Comparison of ENCODE assay signal across 20 cellular contexts in the genomic region with DNA sequence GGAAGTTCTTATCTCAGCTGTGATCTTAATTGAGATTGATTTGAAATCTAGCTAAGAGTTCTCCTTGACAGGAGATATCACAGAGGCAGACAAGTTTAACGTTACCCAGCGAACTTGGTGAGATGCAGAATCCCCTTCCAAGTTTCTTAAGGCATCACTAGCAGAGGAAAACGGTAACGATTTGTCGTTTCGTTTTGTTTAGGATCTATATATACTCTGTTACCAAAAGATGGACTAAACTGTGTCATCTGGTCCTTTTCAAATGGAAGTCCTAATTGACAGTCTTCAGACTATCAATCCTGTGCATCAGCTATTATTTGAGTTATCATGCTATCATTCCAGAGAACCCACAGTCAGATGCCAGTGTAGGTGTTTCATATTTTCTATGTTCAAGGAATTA.
DNase-seq lines count a peak whose midpoint lies in the region; FAIRE-seq and TF ChIP-seq lines count a peak whose summit lies in the region.
"Had no signal": no experiment of that assay in that cellular context is flagged by ENCODE, and none has a peak within 500 bp of the region (broad histone marks: within the 10 kb centered on the region; RNA-seq: fewer than 3 reads in every experiment).

No MANE protein-coding gene starts in this region.

- no peaks in the 10 kb centered on the region for H3K36me3 ChIP-seq in SK-N-SH (replicated peaks in 1 of 2; ENCODE audit: control insufficient read depth in 1 of 2, insufficient read depth in 2 of 2, low read length in 1 of 2)
- no peaks in the 10 kb centered on the region for H3K36me3 ChIP-seq in mesendoderm (ENCODE audit: control insufficient read depth, insufficient read depth, low read length)
- H3K36me3 ChIP-seq: BLaER1 treated with 17β-estradiol and CSF1 and Interleukin-3, amounts not matched to agents 10 nM and 100 nM had no signal

- H2AK5ac ChIP-seq in mesendoderm (ENCODE audit: low read length): no peak overlapping the region

- CTCF ChIA-PET in SK-N-SH (lab: Yijun Ruan, JAX): no interaction called here

- H3K4me2 ChIP-seq in SK-N-SH: no peak overlapping the region; the same call in 1 of the 2 replicates
- H3K4me2 ChIP-seq in mesendoderm (ENCODE audit: low read length): no peak overlapping the region
- H3K4me2 ChIP-seq: A549; BLaER1 treated with 17β-estradiol and CSF1 and Interleukin-3, amounts not matched to agents 10 nM and 100 nM had no signal

- no peaks in the 10 kb centered on the region for H3K27me3 ChIP-seq in SK-N-SH (ENCODE audit: insufficient read depth)
- no peaks in the 10 kb centered on the region for H3K27me3 ChIP-seq in mesendoderm (ENCODE audit: insufficient read depth, low read length, poor library complexity)
- H3K27me3 ChIP-seq: BLaER1 treated with 17β-estradiol and CSF1 and Interleukin-3, amounts not matched to agents 10 nM and 100 nM had no signal

- TF ChIP-seq RAD21 in SK-N-SH (IDR thresholded peaks at IDR 0.05; ENCODE audit: low read length): no peak

- H3K9me2 ChIP-seq in SK-N-SH: no peaks in the 10 kb centered on the region

- H3K27ac ChIP-seq in SK-N-SH (ENCODE audit: low read depth in 2 of 2, low read length in 1 of 2): no peak overlapping the region
- H3K27ac ChIP-seq in mesendoderm (ENCODE audit: low read depth, low read length): no peak overlapping the region
- H3K27ac ChIP-seq: 22Rv1; A549; BLaER1 treated with 17β-estradiol and CSF1 and Interleukin-3, amounts not matched to agents 10 nM and 100 nM; C4-2B had no signal

- H3K18ac ChIP-seq in mesendoderm (ENCODE audit: low read length): no peak overlapping the region

- FAIRE-seq in GM12892 (lab: Jason Lieb, UNC): peak; percentile 50
- FAIRE-seq: A549, D721Med, G401.6, GM12891, GM18507 had no signal

- WGBS in SK-N-SH (ENCODE audit: low lambda C conversion rate): 35% methylated on average over 6 of the region's 6 CpGs
- no CpG with 5 or more reads among the region's 6 CpGs for WGBS in mesendoderm (ENCODE audit: extremely low coverage, insufficient coverage, low lambda C conversion rate)

- DNase-seq in GM12892 (ENCODE audit: insufficient read length) (no peak), SK-N-SH (no peak), mesendoderm (peak; percentile 4), hippocampal formation (lab: John Stamatoyannopoulos, UW) (no peak), OCI-M1 (lab: John Stamatoyannopoulos, UW) (no peak)
- DNase-seq: AML-193; Caco-2; Calu3; CD4-positive, alpha-beta T cell; CD8-positive, alpha-beta T cell; DMS79 treated with DMSO at 0.1 percent for 48 hours; GF-D8 had no signal

- POLR2A ChIA-PET in SK-N-SH (lab: Yijun Ruan, JAX): no interaction called here

- H3K23ac ChIP-seq in mesendoderm (ENCODE audit: low read length): no peak overlapping the region

- no peak overlapping the region for H3K56ac ChIP-seq in mesendoderm (ENCODE audit: low read length)

- no peak overlapping the region for H2BK5ac ChIP-seq in mesendoderm (ENCODE audit: low read length)

- H2BK15ac ChIP-seq in mesendoderm (replicated peaks; ENCODE audit: low read depth): no peak overlapping the region

- H3K79me2 ChIP-seq in SK-N-SH (ENCODE audit: insufficient read depth) (no peaks in the 10 kb centered on the region), mesendoderm (ENCODE audit: control insufficient read depth, insufficient read depth, low read length) (no peaks in the 10 kb centered on the region)

- no peak overlapping the region for H4K8ac ChIP-seq in mesendoderm (ENCODE audit: low read depth, low read length)

- H3K79me1 ChIP-seq in mesendoderm (ENCODE audit: low read length): no peaks in the 10 kb centered on the region

- no peaks in the 10 kb centered on the region for H4K20me1 ChIP-seq in SK-N-SH (ENCODE audit: insufficient read depth)
- H4K20me1 ChIP-seq: BLaER1 treated with 17β-estradiol and CSF1 and Interleukin-3, amounts not matched to agents 10 nM and 100 nM had no signal

- no peak for TF ChIP-seq CTCF in SK-N-SH (IDR thresholded peaks at IDR 0.05)

- H2BK120ac ChIP-seq in mesendoderm (ENCODE audit: low read depth, low read length): no peak overlapping the region

- H2AFZ ChIP-seq in SK-N-SH (ENCODE audit: low read depth): no peak overlapping the region

- no peaks in the 10 kb centered on the region for H3K9me3 ChIP-seq in SK-N-SH
- H3K9me3 ChIP-seq: A549; BLaER1 treated with 17β-estradiol and CSF1 and Interleukin-3, amounts not matched to agents 10 nM and 100 nM had no signal

- H3K4me1 ChIP-seq in SK-N-SH (ENCODE audit: control insufficient read depth in 1 of 2, insufficient read depth in 2 of 2, low read depth in 1 of 2, low read length in 1 of 2) (peaks cover 0 to 5% of the 10 kb centered on the region in 2 experiments; a peak in 2 of 4 replicates), mesendoderm (ENCODE audit: control insufficient read depth, low read depth, low read length) (no peaks in the 10 kb centered on the region)
- H3K4me1 ChIP-seq: A549, Caco-2 had no signal

- H3F3A ChIP-seq in SK-N-SH (replicated peaks; ENCODE audit: insufficient read depth): no peaks in the 10 kb centered on the region

- TF ChIP-seq EP300 in SK-N-SH (IDR thresholded peaks at IDR 0.05; ENCODE audit: borderline replicate concordance in 1 of 2, low read depth in 1 of 2, low read length in 1 of 2): no peak

- no peak overlapping the region for H3K4ac ChIP-seq in mesendoderm (ENCODE audit: low read depth, low read length)

- no peak overlapping the region for H3K9ac ChIP-seq in SK-N-SH
- no peak overlapping the region for H3K9ac ChIP-seq in mesendoderm (ENCODE audit: low read length)
- H3K9ac ChIP-seq: BLaER1 treated with 17β-estradiol and CSF1 and Interleukin-3, amounts not matched to agents 10 nM and 100 nM had no signal

- no peak for TF ChIP-seq POLR2A in GM12892 (IDR thresholded peaks at IDR 0.05; ENCODE audit: low read depth, low read length)

- H4K5ac ChIP-seq in mesendoderm (ENCODE audit: low read length): no peak overlapping the region

- no peak overlapping the region for H3K4me3 ChIP-seq in SK-N-SH (ENCODE audit: low read depth in 2 of 2, low read length in 1 of 2)
- no peak overlapping the region for H3K4me3 ChIP-seq in mesendoderm (ENCODE audit: low read length)
- H3K4me3 ChIP-seq: A549; BLaER1 treated with 17β-estradiol and CSF1 and Interleukin-3, amounts not matched to agents 10 nM and 100 nM had no signal

TF ChIP-seq in SK-N-SH, 30 proteins besides CTCF, POLR2A, EP300 and RAD21:
- no peak for TF ChIP-seq TAF1 (IDR thresholded peaks at IDR 0.05; ENCODE audit: borderline replicate concordance, low read depth, low read length)
- TF ChIP-seq, protein P1, sequence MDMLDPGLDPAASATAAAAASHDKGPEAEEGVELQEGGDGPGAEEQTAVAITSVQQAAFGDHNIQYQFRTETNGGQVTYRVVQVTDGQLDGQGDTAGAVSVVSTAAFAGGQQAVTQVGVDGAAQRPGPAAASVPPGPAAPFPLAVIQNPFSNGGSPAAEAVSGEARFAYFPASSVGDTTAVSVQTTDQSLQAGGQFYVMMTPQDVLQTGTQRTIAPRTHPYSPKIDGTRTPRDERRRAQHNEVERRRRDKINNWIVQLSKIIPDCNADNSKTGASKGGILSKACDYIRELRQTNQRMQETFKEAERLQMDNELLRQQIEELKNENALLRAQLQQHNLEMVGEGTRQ (IDR thresholded peaks at IDR 0.05; ENCODE audit: borderline replicate concordance, low read depth, low read length): no peak
- TF ChIP-seq TEAD4 (IDR thresholded peaks at IDR 0.05; ENCODE audit: borderline replicate concordance, insufficient read depth): no peak
- TF ChIP-seq RXRA (IDR thresholded peaks at IDR 0.05; ENCODE audit: borderline replicate concordance, low read depth): no peak
- TF ChIP-seq GABPA (IDR thresholded peaks at IDR 0.05; ENCODE audit: low read depth): no peak
- no peak for TF ChIP-seq CHD2 (IDR thresholded peaks at IDR 0.05; ENCODE audit: low read length, partially characterized antibody)
- TF ChIP-seq, protein P2, sequence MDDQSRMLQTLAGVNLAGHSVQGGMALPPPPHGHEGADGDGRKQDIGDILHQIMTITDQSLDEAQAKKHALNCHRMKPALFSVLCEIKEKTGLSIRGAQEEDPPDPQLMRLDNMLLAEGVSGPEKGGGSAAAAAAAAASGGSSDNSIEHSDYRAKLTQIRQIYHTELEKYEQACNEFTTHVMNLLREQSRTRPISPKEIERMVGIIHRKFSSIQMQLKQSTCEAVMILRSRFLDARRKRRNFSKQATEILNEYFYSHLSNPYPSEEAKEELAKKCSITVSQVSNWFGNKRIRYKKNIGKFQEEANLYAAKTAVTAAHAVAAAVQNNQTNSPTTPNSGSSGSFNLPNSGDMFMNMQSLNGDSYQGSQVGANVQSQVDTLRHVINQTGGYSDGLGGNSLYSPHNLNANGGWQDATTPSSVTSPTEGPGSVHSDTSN (IDR thresholded peaks at IDR 0.05): 0 out of 2 replicates have a peak, but pooled peaks have one; percentile 4
